16 cellular contexts compared by ENCODE assay signal in genomic region chr9:34555002-34555348, GRCh38. TPM values are rescaled to one million over a fixed set of nuclear protein-coding genes. Genes with fewer than 3 reads are reported as not detected.
DNase-seq lines count a peak whose midpoint lies in the region; ATAC-seq and TF ChIP-seq lines count a peak whose summit lies in the region.
"Had no signal": no experiment of that assay in that cellular context is flagged by ENCODE, and none has a peak within 500 bp of the region (broad histone marks: within the 10 kb centered on the region; RNA-seq: fewer than 3 reads in every experiment).

No MANE protein-coding gene starts in this region.

- WGBS in hepatocyte (ENCODE audit: low lambda C conversion rate, missing lambda C conversion rate): 60% methylated on average over 23 of the region's 23 CpGs
- no CpG with 5 or more reads among the region's 23 CpGs for WGBS in mesendoderm (ENCODE audit: extremely low coverage, insufficient coverage, low lambda C conversion rate)

- H2AK5ac ChIP-seq in mesendoderm (ENCODE audit: low read length): no peak overlapping the region

- no peak overlapping the region for H4K5ac ChIP-seq in mesendoderm (ENCODE audit: low read length)

- H3K4me1 ChIP-seq in hepatocyte (ENCODE audit: insufficient read depth) (peaks cover 30% of the 10 kb centered on the region), mesendoderm (ENCODE audit: control insufficient read depth, low read depth, low read length) (peaks cover 3% of the 10 kb centered on the region)
- H3K4me1 ChIP-seq: foreskin keratinocyte had no signal

- H2BK120ac ChIP-seq in mesendoderm (ENCODE audit: low read depth, low read length): no peak overlapping the region

- H3K4me3 ChIP-seq in hepatocyte: no peak overlapping the region
- no peak overlapping the region for H3K4me3 ChIP-seq in mesendoderm (ENCODE audit: low read length)
- H3K4me3 ChIP-seq: breast epithelium, K562, SK-N-MC, skin epidermis had no signal

- no peak overlapping the region for H3K18ac ChIP-seq in mesendoderm (ENCODE audit: low read length)

- H3K36me3 ChIP-seq in hepatocyte (replicated peaks; ENCODE audit: insufficient read depth, low read depth): no peaks in the 10 kb centered on the region
- no peaks in the 10 kb centered on the region for H3K36me3 ChIP-seq in mesendoderm (ENCODE audit: control insufficient read depth, insufficient read depth, low read length)
- H3K36me3 ChIP-seq: breast epithelium had no signal

- H3K27ac ChIP-seq in hepatocyte: peak overlapping the region; percentile 57
- no peak overlapping the region for H3K27ac ChIP-seq in mesendoderm (ENCODE audit: low read depth, low read length)
- H3K27ac ChIP-seq: foreskin keratinocyte, SK-N-MC, skin epidermis had no signal

- H2BK5ac ChIP-seq in mesendoderm (ENCODE audit: low read length): no peak overlapping the region

- no peak for TF ChIP-seq CTCF in hepatocyte (IDR thresholded peaks at IDR 0.05; ENCODE audit: poor library complexity)

- no peak overlapping the region for H4K8ac ChIP-seq in mesendoderm (ENCODE audit: low read depth, low read length)

- no peak overlapping the region for H3K56ac ChIP-seq in mesendoderm (ENCODE audit: low read length)

- no peaks in the 10 kb centered on the region for H3K9me3 ChIP-seq in hepatocyte (ENCODE audit: low read depth)
- H3K9me3 ChIP-seq: breast epithelium had no signal

- intact Hi-C loops in sciatic nerve (cut with DNase I): loop anchor here (10.0 kb wide), 1 partner anchor 520 kb away; no protein-coding TSS in a partner anchor

- no peaks in the 10 kb centered on the region for H3K27me3 ChIP-seq in hepatocyte
- H3K27me3 ChIP-seq in mesendoderm (ENCODE audit: insufficient read depth, low read length, poor library complexity): no peaks in the 10 kb centered on the region

- ATAC-seq in sciatic nerve: no peak
- no peak for ATAC-seq in HG03565 (IDR thresholded peaks at IDR 0.05; ENCODE audit: unreplicated experiment)
- ATAC-seq: activated CD8-positive, alpha-beta T cell treated with anti-CD3 and anti-CD28 coated beads, Interleukin-2, amount 10 ng/mL, durations not matched to agents 7 days and 5 days; foreskin keratinocyte; K562 had no signal

- no peak overlapping the region for H3K9ac ChIP-seq in mesendoderm (ENCODE audit: low read length)

- no peak overlapping the region for H3K23ac ChIP-seq in mesendoderm (ENCODE audit: low read length)

- no peaks in the 10 kb centered on the region for H3K9me2 ChIP-seq in hepatocyte (replicated peaks; ENCODE audit: insufficient read depth)

- H3K79me2 ChIP-seq in hepatocyte (no peaks in the 10 kb centered on the region), mesendoderm (ENCODE audit: control insufficient read depth, insufficient read depth, low read length) (no peaks in the 10 kb centered on the region)

- no peak overlapping the region for H3K4ac ChIP-seq in mesendoderm (ENCODE audit: low read depth, low read length)

- H4K20me1 ChIP-seq in hepatocyte (ENCODE audit: insufficient read depth, poor library complexity, severe bottlenecking): no peaks in the 10 kb centered on the region

- H3K79me1 ChIP-seq in mesendoderm (ENCODE audit: low read length): no peaks in the 10 kb centered on the region

- peak; percentile 12 for DNase-seq in NCI-H1436 (lab: John Stamatoyannopoulos, UW)
- no peak for DNase-seq in NCI-H1436 treated with DMSO at 0.1 percent for 48 hours (lab: John Stamatoyannopoulos, UW)
- peak; percentile 23 for DNase-seq in NCI-H2171 (lab: John Stamatoyannopoulos, UW)
- peak; percentile 82 for DNase-seq in hepatocyte (ENCODE audit: low spot score)
- peak; percentile 65 for DNase-seq in sciatic nerve (ENCODE audit: low spot score)
- no peak for DNase-seq in SIG-M5 (lab: John Stamatoyannopoulos, UW)
- no peak for DNase-seq in mesendoderm
- DNase-seq: activated CD8-positive, alpha-beta T cell treated with anti-CD3 and anti-CD28 coated beads, Interleukin-2, amount 10 ng/mL, durations not matched to agents 7 days and 5 days; foreskin keratinocyte; GF-D8 had no signal

- H3K4me2 ChIP-seq in hepatocyte (peak overlapping the region; percentile 36), mesendoderm (ENCODE audit: low read length) (no peak overlapping the region)

- no peak overlapping the region for H2BK15ac ChIP-seq in mesendoderm (replicated peaks; ENCODE audit: low read depth)

- no peak overlapping the region for H2AFZ ChIP-seq in hepatocyte

RNA-seq across cellular contexts. Expression of gene ENHO, which starts 32.2 kb away (rescaled TPM):
- 1.5 and 1.6 TPM in 2 replicates for total RNA-seq in hepatocyte
- 5.3 and 9.4 TPM in 2 replicates for polyA plus RNA-seq in hepatocyte
- total RNA-seq in sciatic nerve: 23.5 TPM
- polyA plus RNA-seq in mesendoderm (2013, experiment 1 of 2): 7.3 TPM
- polyA plus RNA-seq in mesendoderm (2013, experiment 2 of 2): 7.1 TPM
- total RNA-seq: activated CD8-positive, alpha-beta T cell treated with anti-CD3 and anti-CD28 coated beads, Interleukin-2, amount 10 ng/mL, durations not matched to agents 7 days and 5 days; foreskin keratinocyte had no signal
- polyA plus RNA-seq: K562 had no signal

RNA-seq across cellular contexts. Expression of gene CNTFR, which starts 34.5 kb away (rescaled TPM):
- total RNA-seq in hepatocyte (2.1 and 4.7 TPM in 2 replicates), sciatic nerve (23.2 TPM)
- 7.0 and 7.5 TPM in 2 replicates for polyA plus RNA-seq in hepatocyte
- polyA plus RNA-seq in mesendoderm (2013, experiment 1 of 2): 4.5 TPM
- polyA plus RNA-seq in mesendoderm (2013, experiment 2 of 2): 4.3 TPM
- total RNA-seq: A172; activated CD8-positive, alpha-beta T cell treated with anti-CD3 and anti-CD28 coated beads, Interleukin-2, amount 10 ng/mL, durations not matched to agents 7 days and 5 days; foreskin keratinocyte; K562 had no signal
- polyA plus RNA-seq: foreskin keratinocyte, K562 had no signal

RNA-seq across cellular contexts. Expression of gene RPP25L, which starts 56.9 kb away (rescaled TPM):
- total RNA-seq in hepatocyte (30.0 and 31.5 TPM in 2 replicates), sciatic nerve (17.0 TPM)
- 31.8 and 35.7 TPM in 2 replicates for polyA plus RNA-seq in hepatocyte
- 19.6 TPM for polyA plus RNA-seq in mesendoderm (2013, experiment 1 of 2)
- polyA plus RNA-seq in mesendoderm (2013, experiment 2 of 2): 19.3 TPM

Comparison
In these comparisons a context has a peak if more than half of its experiments do, and no peak if none do; other contexts are left out.
1. DNase-seq: peak in NCI-H1436 (single experiment), NCI-H2171 (single experiment), hepatocyte (single experiment) and sciatic nerve (single experiment); none in NCI-H1436 treated with DMSO at 0.1 percent for 48 hours (single experiment), SIG-M5 (single experiment) and mesendoderm (single experiment).